7 cellular contexts compared by ENCODE assay signal in genomic region chr17:81119223-81120148, GRCh38. TPM values are rescaled to one million over a fixed set of nuclear protein-coding genes. Genes with fewer than 3 reads are reported as not detected.
A peak's percentile ranks its signal among the peaks of the same experiment; 100 is the strongest.
DNase-seq lines count a peak whose midpoint lies in the region; ATAC-seq, FAIRE-seq and TF ChIP-seq lines count a peak whose summit lies in the region.

No MANE protein-coding gene starts in this region.

- H3K4me1 Mint-ChIP-seq in activated CD4-positive, alpha-beta T cell treated with anti-CD3 and anti-CD28 coated beads, Interleukin-2, amount 10 ng/mL, durations not matched to agents 24 days and 14 days: peaks cover 4% of the 10 kb centered on the region

- peak overlapping the region; percentile 78 for H3K27ac Mint-ChIP-seq in activated CD4-positive, alpha-beta T cell treated with anti-CD3 and anti-CD28 coated beads, Interleukin-2, amount 10 ng/mL, durations not matched to agents 24 days and 14 days

- peaks cover 2% of the 10 kb centered on the region for H3K27me3 Mint-ChIP-seq in activated CD4-positive, alpha-beta T cell treated with anti-CD3 and anti-CD28 coated beads, Interleukin-2, amount 10 ng/mL, durations not matched to agents 24 days and 14 days

- no peak for FAIRE-seq in GM19239 (lab: Jason Lieb, UNC)

- H3K27me3 ChIP-seq in kidney epithelial cell (ENCODE audit: control insufficient read depth, insufficient read depth, low read length): peaks cover 38% of the 10 kb centered on the region

- peak overlapping the region; percentile 77 for H3K4me3 Mint-ChIP-seq in activated CD4-positive, alpha-beta T cell treated with anti-CD3 and anti-CD28 coated beads, Interleukin-2, amount 10 ng/mL, durations not matched to agents 24 days and 14 days

- no peaks in the 10 kb centered on the region for H3K9me3 Mint-ChIP-seq in activated CD4-positive, alpha-beta T cell treated with anti-CD3 and anti-CD28 coated beads, Interleukin-2, amount 10 ng/mL, durations not matched to agents 24 days and 14 days

- H3K4me3 ChIP-seq in choroid plexus epithelial cell (ENCODE audit: low read depth, low read length) (peak overlapping the region; percentile 52), kidney epithelial cell (ENCODE audit: low read depth, low read length) (peak overlapping the region; percentile 46)

- ATAC-seq in HG03342 (IDR thresholded peaks at IDR 0.05; ENCODE audit: unreplicated experiment): no peak

- intact Hi-C loops in activated CD4-positive, alpha-beta T cell treated with anti-CD3 and anti-CD28 coated beads, Interleukin-2, amount 10 ng/mL, durations not matched to agents 24 days and 14 days (cut with micrococcal nuclease): loop anchor here (1.0 kb wide), 1 partner anchor 104 kb away; no protein-coding TSS in a partner anchor

- no peaks in the 10 kb centered on the region for H3K36me3 Mint-ChIP-seq in activated CD4-positive, alpha-beta T cell treated with anti-CD3 and anti-CD28 coated beads, Interleukin-2, amount 10 ng/mL, durations not matched to agents 24 days and 14 days (ENCODE audit: low read depth)

- TF ChIP-seq CTCF in choroid plexus epithelial cell (conservative IDR thresholded peaks at IDR 0.05; ENCODE audit: low read depth, low read length) (no peak), kidney epithelial cell (IDR thresholded peaks at IDR 0.05; ENCODE audit: insufficient read depth, low read length, poor library complexity, severe bottlenecking) (peak; percentile 17)

- no peaks in the 10 kb centered on the region for H3K36me3 ChIP-seq in kidney epithelial cell (ENCODE audit: control insufficient read depth, insufficient read depth, low read length)

- DNase-seq in GM19239 (ENCODE audit: insufficient read length, low spot score): peak; percentile 83
- DNase-seq in NCI-H2029 treated with DMSO at 0.1 percent for 48 hours (lab: John Stamatoyannopoulos, UW): peak; percentile 30
- peak; percentile 97 for DNase-seq in activated CD4-positive, alpha-beta T cell treated with anti-CD3 and anti-CD28 coated beads, Interleukin-2, amount 10 ng/mL, durations not matched to agents 24 days and 14 days
- DNase-seq in choroid plexus epithelial cell (ENCODE audit: low read depth): peak; percentile 92
- peak; percentile 59 for DNase-seq in kidney epithelial cell (ENCODE audit: low read depth)
- DNase-seq in stimulated activated CD4-positive, alpha-beta T cell treated with anti-CD3 and anti-CD28 coated beads, Interleukin-1b, Interleukin-23, amount 100 ng/mL, for 4 hours (ENCODE audit: low read depth in 2 of 2): peak; percentile 74 to 75

RNA-seq across cellular contexts. Expression of gene PVALEF, which starts 45.8 kb away (rescaled TPM):
- not detected in 2 replicates for total RNA-seq in activated CD4-positive, alpha-beta T cell treated with anti-CD3 and anti-CD28 coated beads, Interleukin-2, amount 10 ng/mL, durations not matched to agents 24 days and 14 days
- not detected in 2 replicates for total RNA-seq in kidney epithelial cell

RNA-seq across cellular contexts. Expression of gene AATK, which starts 46.5 kb away (rescaled TPM):
- total RNA-seq in activated CD4-positive, alpha-beta T cell treated with anti-CD3 and anti-CD28 coated beads, Interleukin-2, amount 10 ng/mL, durations not matched to agents 24 days and 14 days: 0.42 and 0.78 TPM in 2 replicates
- total RNA-seq in kidney epithelial cell: 0.33 and 0.55 TPM in 2 replicates

Comparison
In these comparisons a context has a peak if more than half of its experiments do, and no peak if none do; other contexts are left out.
1. DNase-seq: peak in every context shown above with its lines; median percentile 97 in activated CD4-positive, alpha-beta T cell treated with anti-CD3 and anti-CD28 coated beads, Interleukin-2, amount 10 ng/mL, durations not matched to agents 24 days and 14 days; 92 in choroid plexus epithelial cell; 83 in GM19239; 74 in stimulated activated CD4-positive, alpha-beta T cell treated with anti-CD3 and anti-CD28 coated beads, Interleukin-1b, Interleukin-23, amount 100 ng/mL, for 4 hours; 59 in kidney epithelial cell; 30 in NCI-H2029 treated with DMSO at 0.1 percent for 48 hours.